10 cellular contexts compared by ENCODE assay signal in the genomic region with DNA sequence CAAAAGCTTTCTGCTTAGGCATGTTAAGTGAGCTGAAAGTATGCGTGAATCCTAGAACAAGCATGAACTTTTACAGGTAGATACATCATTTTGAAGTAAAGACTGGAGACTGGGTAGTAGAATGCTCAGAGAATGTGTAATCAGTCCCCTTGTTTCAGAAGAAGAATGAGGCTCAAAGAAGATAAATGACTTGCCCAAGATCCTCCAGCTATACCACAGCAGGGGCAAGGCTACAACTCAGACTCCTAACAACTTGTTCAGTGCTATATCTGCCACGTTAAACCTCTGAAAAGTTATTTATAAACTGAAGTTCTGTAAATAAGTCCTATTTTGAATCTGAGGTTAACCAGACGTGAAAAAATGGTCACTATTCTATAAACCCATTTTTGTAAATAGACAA. TPM values are rescaled to one million over a fixed set of nuclear protein-coding genes. Genes with fewer than 3 reads are reported as not detected.
DNase-seq lines count a peak whose midpoint lies in the region; ATAC-seq and TF ChIP-seq lines count a peak whose summit lies in the region.
"Had no signal": no experiment of that assay in that cellular context is flagged by ENCODE, and none has a peak within 500 bp of the region (broad histone marks: within the 10 kb centered on the region; RNA-seq: fewer than 3 reads in every experiment).

No MANE protein-coding gene starts in this region.

- H3K9ac ChIP-seq in Karpas-422 (ENCODE audit: low read length), result peak overlapping the region; percentile 69

- H3K36me3 ChIP-seq in GM06990 (ENCODE audit: control insufficient read depth, insufficient read depth, low read length) (no peaks in the 10 kb centered on the region), Karpas-422 (ENCODE audit: insufficient read depth, low read length) (0 out of 2 replicates have a peak, but pooled peaks cover 3% of the 10 kb centered on the region), lower lobe of right lung (no peaks in the 10 kb centered on the region)

- ATAC-seq in GM21381 (IDR thresholded peaks at IDR 0.05; ENCODE audit: unreplicated experiment), result peak; percentile 20
- no peak for ATAC-seq in lower lobe of right lung
- no peak for ATAC-seq in HG03139 (IDR thresholded peaks at IDR 0.05; ENCODE audit: unreplicated experiment)

- no peaks in the 10 kb centered on the region for H3K27me3 Mint-ChIP-seq in chondrocyte (ENCODE audit: low read depth)

- H3K79me2 ChIP-seq in Karpas-422 (ENCODE audit: low read length), result peaks cover 89% of the 10 kb centered on the region

- no peak for TF ChIP-seq CTCF in GM06990 (IDR thresholded peaks at IDR 0.05; ENCODE audit: insufficient read depth, low read length, poor library complexity, severe bottlenecking)
- TF ChIP-seq CTCF in lower lobe of right lung (IDR thresholded peaks at IDR 0.05), result no peak
- no peak for TF ChIP-seq CTCF in chondrocyte (IDR thresholded peaks at IDR 0.05)

- intact Hi-C loops in lower lobe of right lung (cut with DNase I), result no loop called here

- DNase-seq in GM06990 (ENCODE audit: extremely low read depth, insufficient read length) (no peak), Karpas-422 (peak; percentile 69), lower lobe of right lung (no peak), chondrocyte (ENCODE audit: low spot score) (no peak), NCI-H1092 treated with DMSO at 0.1 percent for 48 hours (lab: John Stamatoyannopoulos, UW) (no peak), HUDEP-2 (lab: John Stamatoyannopoulos, UW; ENCODE audit: unreplicated experiment in 76 of 76) (no peak)
- DNase-seq: NCI-H345 had no signal

- H3K4me3 ChIP-seq in GM06990 (replicated peaks; ENCODE audit: low read depth, low read length) (peak overlapping the region; percentile 69), Karpas-422 (ENCODE audit: low read length) (peak overlapping the region; percentile 71), lower lobe of right lung (peak overlapping the region; percentile 36)

- H2AFZ ChIP-seq in Karpas-422 (ENCODE audit: low read length), result no peak overlapping the region

- H3K27me3 ChIP-seq in GM06990 (replicated peaks; ENCODE audit: control insufficient read depth, insufficient read depth, low read length), result no peaks in the 10 kb centered on the region
- no peaks in the 10 kb centered on the region for H3K27me3 ChIP-seq in Karpas-422 (ENCODE audit: low read length)
- H3K27me3 ChIP-seq in lower lobe of right lung (ENCODE audit: low read depth), result no peaks in the 10 kb centered on the region

- H3K27ac ChIP-seq in Karpas-422 (ENCODE audit: low read length) (peak overlapping the region; percentile 89), lower lobe of right lung (no peak overlapping the region)

- H3K27ac Mint-ChIP-seq in chondrocyte (ENCODE audit: unreplicated experiment), result no peak overlapping the region

- H3K9me2 ChIP-seq in Karpas-422 (replicated peaks; ENCODE audit: insufficient read depth, low read length), result no peaks in the 10 kb centered on the region

- peak overlapping the region; percentile 91 for H3K4me2 ChIP-seq in Karpas-422 (ENCODE audit: low read depth, low read length, poor library complexity, severe bottlenecking)

- H3K4me1 ChIP-seq in Karpas-422 (ENCODE audit: low read length), result peaks cover 96% of the 10 kb centered on the region
- H3K4me1 ChIP-seq in lower lobe of right lung, result peaks cover 38% of the 10 kb centered on the region

- no peaks in the 10 kb centered on the region for H3K9me3 Mint-ChIP-seq in chondrocyte (ENCODE audit: low read depth)

- H4K20me1 ChIP-seq in Karpas-422 (ENCODE audit: insufficient read depth, low read depth, low read length), result peaks cover 4% of the 10 kb centered on the region; the same call in 1 of the 2 replicates

- H3K9me3 ChIP-seq in Karpas-422 (ENCODE audit: low read length) (no peaks in the 10 kb centered on the region), lower lobe of right lung (no peaks in the 10 kb centered on the region)

- H3K4me1 Mint-ChIP-seq in chondrocyte (ENCODE audit: low read depth), result peaks cover 52% of the 10 kb centered on the region

- no peak overlapping the region for H3K4me3 Mint-ChIP-seq in chondrocyte (ENCODE audit: unreplicated experiment)

- no peaks in the 10 kb centered on the region for H3K36me3 Mint-ChIP-seq in chondrocyte (ENCODE audit: low read depth)

RNA-seq across cellular contexts. Expression of a gene that starts 2.9 kb away (rescaled TPM):
- 72.1 and 73.8 TPM in 2 replicates for total RNA-seq in Karpas-422 (2014; rRNA removed; shearing (Covaris generic); ENCODE audit: low replicate concordance)
- 38.0 TPM for total RNA-seq in lower lobe of right lung
- 0.62 to 1.9 TPM (median 0.92 TPM) in 3 replicates for total RNA-seq in chondrocyte
- total RNA-seq: HT1080 had no signal

Comparison
In these comparisons a context has a peak if more than half of its experiments do, and no peak if none do; other contexts are left out.
1. RNA of a gene that starts 2.9 kb away (total RNA-seq): 72.1 to 73.8 TPM in Karpas-422 and 38.0 TPM in lower lobe of right lung (single experiment); 0.62 to 1.9 TPM in chondrocyte; every median in the first group is over 10 times any median in the second.
2. Peak in every context shown above with its lines, with median percentiles within 50 percentile points of each other: H3K4me3 ChIP-seq.